ENCODE assay signal across 26 cellular contexts in genomic region chr7:30859940-30860623, GRCh38. TPM values are rescaled to one million over a fixed set of nuclear protein-coding genes. Genes with fewer than 3 reads are reported as not detected.
DNase-seq lines count a peak whose midpoint lies in the region; ATAC-seq, FAIRE-seq and TF ChIP-seq lines count a peak whose summit lies in the region.
"Had no signal": no experiment of that assay in that cellular context is flagged by ENCODE, and none has a peak within 500 bp of the region (broad histone marks: within the 10 kb centered on the region; RNA-seq: fewer than 3 reads in every experiment).

No MANE protein-coding gene starts in this region.

- H3K18ac ChIP-seq in mesenchymal stem cell (ENCODE audit: low read depth in 1 of 2, low read length in 2 of 2): no peak overlapping the region

- BruUV-seq in PC-3 (replicated peaks; lab: Mats Ljungman, UMichigan): no TSS peak

- H2BK5ac ChIP-seq in mesenchymal stem cell (ENCODE audit: low read depth, low read length, poor library complexity, severe bottlenecking): no peak overlapping the region

- H2AK5ac ChIP-seq in mesenchymal stem cell (ENCODE audit: low read length, severe bottlenecking): no peak overlapping the region

- no peaks in the 10 kb centered on the region for H3K27me3 Mint-ChIP-seq in chondrocyte (ENCODE audit: low read depth)
- H3K27me3 Mint-ChIP-seq: activated naive CD4-positive, alpha-beta T cell treated with anti-CD3 and anti-CD28 coated beads, Interleukin-2, amount 50 U/mL, for 24 hours; central memory CD8-positive, alpha-beta T cell had no signal

- H2BK120ac ChIP-seq in mesenchymal stem cell (ENCODE audit: low read depth, low read length): no peak overlapping the region

- H3F3A ChIP-seq in PC-3 (ENCODE audit: low read length, unreplicated experiment): no peaks in the 10 kb centered on the region

- no peaks in the 10 kb centered on the region for H4K20me1 ChIP-seq in PC-3 (ENCODE audit: low read length)

- H3K27me3 ChIP-seq in right cardiac atrium (ENCODE audit: control insufficient read depth, insufficient read depth) (no peaks in the 10 kb centered on the region), PC-3 (ENCODE audit: low read length) (no peaks in the 10 kb centered on the region), small intestine (ENCODE audit: control insufficient read depth in 2 of 2, insufficient read depth in 2 of 2, low read length in 2 of 2) (no peaks in the 10 kb centered on the region), mesenchymal stem cell (ENCODE audit: control insufficient read depth in 1 of 2, insufficient read depth in 1 of 2, low read length in 2 of 2) (no peaks in the 10 kb centered on the region)
- H3K27me3 ChIP-seq: dorsolateral prefrontal cortex, right lobe of liver had no signal

- H4K91ac ChIP-seq in mesenchymal stem cell (ENCODE audit: low read length): no peak overlapping the region

- H4K8ac ChIP-seq in mesenchymal stem cell (ENCODE audit: low read length): no peak overlapping the region

- H3K23ac ChIP-seq in mesenchymal stem cell (ENCODE audit: low read length in 2 of 2): no peak overlapping the region

- intact Hi-C loops in right cardiac atrium (cut with DNase I): no loop called here
- intact Hi-C loops in cardiac septum (cut with DNase I): no loop called here
- intact Hi-C loops in PC-3 (cut with micrococcal nuclease): no loop called here

- POLR2A ChIA-PET in PC-3 (lab: Charles Lee; ENCODE audit: unreplicated experiment): no interaction called here

- no peak overlapping the region for H3K4me3 Mint-ChIP-seq in chondrocyte (ENCODE audit: unreplicated experiment)
- H3K4me3 Mint-ChIP-seq: activated naive CD4-positive, alpha-beta T cell treated with anti-CD3 and anti-CD28 coated beads, Interleukin-2, amount 50 U/mL, for 24 hours; central memory CD8-positive, alpha-beta T cell; HFFc6 had no signal

- peaks cover 12% of the 10 kb centered on the region for H3K4me1 Mint-ChIP-seq in chondrocyte (ENCODE audit: low read depth)
- H3K4me1 Mint-ChIP-seq: activated naive CD4-positive, alpha-beta T cell treated with anti-CD3 and anti-CD28 coated beads, Interleukin-2, amount 50 U/mL, for 24 hours; central memory CD8-positive, alpha-beta T cell had no signal

- H3K79me1 ChIP-seq in mesenchymal stem cell (replicated peaks; ENCODE audit: low read length, poor library complexity, severe bottlenecking): peaks cover 4% of the 10 kb centered on the region

- H3K4me3 ChIP-seq in right cardiac atrium (ENCODE audit: low read length) (no peak overlapping the region), PC-3 (ENCODE audit: low read length) (no peak overlapping the region), small intestine (ENCODE audit: low read depth in 1 of 2, low read length in 2 of 2) (no peak overlapping the region), mesenchymal stem cell (ENCODE audit: insufficient read depth in 1 of 2, low read depth in 1 of 2, low read length in 2 of 2) (no peak overlapping the region)
- H3K4me3 ChIP-seq: dorsolateral prefrontal cortex, right lobe of liver had no signal

- no peak for ATAC-seq in right cardiac atrium
- ATAC-seq in PC-3: peak; percentile 27; the same call in 1 of the 2 replicates
- no peak for ATAC-seq in GM18870 (IDR thresholded peaks at IDR 0.05; ENCODE audit: unreplicated experiment)

- no peak overlapping the region for H3K14ac ChIP-seq in mesenchymal stem cell (ENCODE audit: low read length in 2 of 2)

- H2BK15ac ChIP-seq in mesenchymal stem cell (ENCODE audit: low read depth, poor library complexity, severe bottlenecking): no peak overlapping the region

- no peaks in the 10 kb centered on the region for H3K79me2 ChIP-seq in PC-3 (ENCODE audit: low read length)

- H3K9me3 Mint-ChIP-seq in chondrocyte (ENCODE audit: low read depth): no peaks in the 10 kb centered on the region
- H3K9me3 Mint-ChIP-seq: activated naive CD4-positive, alpha-beta T cell treated with anti-CD3 and anti-CD28 coated beads, Interleukin-2, amount 50 U/mL, for 24 hours; central memory CD8-positive, alpha-beta T cell; HFFc6 had no signal

- no peak overlapping the region for H2BK12ac ChIP-seq in mesenchymal stem cell (ENCODE audit: low read length in 2 of 2)

- FAIRE-seq in small intestine (lab: Jason Lieb, UNC): no peak
- FAIRE-seq: D721Med, endothelial cell of umbilical vein, G401.6 had no signal

- H3K4me1 ChIP-seq in right cardiac atrium (ENCODE audit: control insufficient read depth, insufficient read depth, low read length) (peaks cover 5% of the 10 kb centered on the region), PC-3 (ENCODE audit: insufficient read depth, low read length) (no peaks in the 10 kb centered on the region), small intestine (ENCODE audit: control insufficient read depth in 2 of 2, insufficient read depth in 1 of 2, low read depth in 1 of 2, low read length in 1 of 2) (no peaks in the 10 kb centered on the region), mesenchymal stem cell (ENCODE audit: control insufficient read depth, insufficient read depth, low read depth, low read length) (peaks cover 12% of the 10 kb centered on the region)
- H3K4me1 ChIP-seq: right lobe of liver had no signal

- TF ChIP-seq CTCF in PC-3 (conservative IDR thresholded peaks at IDR 0.05; ENCODE audit: low read depth, low read length): no peak
- TF ChIP-seq CTCF in chondrocyte (IDR thresholded peaks at IDR 0.05): no peak

- H3K9ac ChIP-seq in PC-3 (ENCODE audit: low read length) (no peak overlapping the region), mesenchymal stem cell (ENCODE audit: low read length) (no peak overlapping the region)

- H3K9me3 ChIP-seq in right cardiac atrium (ENCODE audit: control insufficient read depth, low read length): no peaks in the 10 kb centered on the region
- H3K9me3 ChIP-seq in PC-3 (ENCODE audit: low read length): no peaks in the 10 kb centered on the region
- no peaks in the 10 kb centered on the region for H3K9me3 ChIP-seq in small intestine (ENCODE audit: control insufficient read depth, low read depth)
- H3K9me3 ChIP-seq in mesenchymal stem cell (ENCODE audit: control insufficient read depth, low read length): no peaks in the 10 kb centered on the region
- H3K9me3 ChIP-seq: right lobe of liver had no signal

- H3K36me3 ChIP-seq in PC-3 (ENCODE audit: low read depth, low read length) (no peaks in the 10 kb centered on the region), small intestine (ENCODE audit: control insufficient read depth in 2 of 2, insufficient read depth in 2 of 2, low read length in 2 of 2) (no peaks in the 10 kb centered on the region), mesenchymal stem cell (ENCODE audit: control insufficient read depth in 1 of 2, insufficient read depth in 2 of 2, low read depth in 1 of 2, low read length in 2 of 2) (peaks cover 68 to 71% of the 10 kb centered on the region in 2 experiments)
- H3K36me3 ChIP-seq: right lobe of liver had no signal

- CTCF ChIA-PET in PC-3 (lab: Charles Lee): no interaction called here

- no peak overlapping the region for H3K4ac ChIP-seq in mesenchymal stem cell (ENCODE audit: low read depth in 1 of 2, low read length in 2 of 2)

- H2AFZ ChIP-seq in PC-3 (ENCODE audit: low read length) (no peak overlapping the region), mesenchymal stem cell (ENCODE audit: low read depth, low read length) (no peak overlapping the region)

- H3K36me3 Mint-ChIP-seq in chondrocyte (ENCODE audit: low read depth): peaks cover 19% of the 10 kb centered on the region

- H3K9me2 ChIP-seq in PC-3 (replicated peaks; ENCODE audit: low read length): no peaks in the 10 kb centered on the region

- peak in 2 of 3 donors; percentile 16 to 29 for DNase-seq in right cardiac atrium
- no peak for DNase-seq in cardiac septum (ENCODE audit: low spot score)
- peak; percentile 19 for DNase-seq in PC-3
- DNase-seq in left kidney (ENCODE audit: low read depth, low spot score): peak; percentile 53
- DNase-seq in small intestine: peak; percentile 52
- DNase-seq in mesenchymal stem cell: no peak
- no peak for DNase-seq in chondrocyte (ENCODE audit: low spot score)
- DNase-seq: ACHN; dorsolateral prefrontal cortex; glutamatergic neuron; HFFc6; mammary epithelial cell; NCI-H1436; NCI-H82; OCI-M1; right lobe of liver; SHP77; stimulated activated naive CD4-positive, alpha-beta T cell treated with Interleukin-2 at 50 U/mL for 16 hours; T-helper 9 cell had no signal

- H3K27ac ChIP-seq in right cardiac atrium (ENCODE audit: low read length) (no peak overlapping the region), PC-3 (ENCODE audit: low read length) (no peak overlapping the region), small intestine (ENCODE audit: low read depth in 1 of 2, low read length in 1 of 2) (no peak overlapping the region), mesenchymal stem cell (ENCODE audit: low read length, poor library complexity, severe bottlenecking) (no peak overlapping the region)
- H3K27ac ChIP-seq: C4-2B, dorsolateral prefrontal cortex, right lobe of liver had no signal

- H3K4me2 ChIP-seq in PC-3 (ENCODE audit: low read length): no peak overlapping the region
- H3K4me2 ChIP-seq in mesenchymal stem cell (ENCODE audit: low read length, poor library complexity, severe bottlenecking): no peak overlapping the region

- no peak overlapping the region for H3K27ac Mint-ChIP-seq in chondrocyte (ENCODE audit: unreplicated experiment)
- H3K27ac Mint-ChIP-seq: activated naive CD4-positive, alpha-beta T cell treated with anti-CD3 and anti-CD28 coated beads, Interleukin-2, amount 50 U/mL, for 24 hours; HFFc6 had no signal

- WGBS in right cardiac atrium: 90% methylated on average over 15 of the region's 15 CpGs
- 65 to 84% (median 72%) methylated on average over 15 of the region's 15 CpGs for WGBS in small intestine, 3 donors
- WGBS in mesenchymal stem cell: 90% methylated on average over 15 of the region's 15 CpGs

RNA-seq across cellular contexts. Expression of gene AQP1, which starts 51.6 kb away (rescaled TPM):
- total RNA-seq in right cardiac atrium (100 to 1,000 TPM; 187 to 254 (median 222) TPM), cardiac septum (155 TPM), PC-3 (2014; rRNA removed) (0.81 and 1.2 TPM in 2 replicates), chondrocyte (3.9 to 18.6 TPM (median 18.0 TPM) in 3 replicates)
- polyA plus RNA-seq in right cardiac atrium (216 TPM), small intestine (100 to 1,000 TPM in 1 of 3 donors, 10 to 100 TPM in 2; 17.8 to 175 (median 19.9) TPM)
- polyA plus RNA-seq in mesenchymal stem cell (2013, experiment 1 of 2): 1.0 TPM
- polyA plus RNA-seq in mesenchymal stem cell (2013, experiment 2 of 2): 0.86 TPM

Comparison
In these comparisons a context has a peak if more than half of its experiments do, and no peak if none do; other contexts are left out.
1. DNase-seq: peak in right cardiac atrium (2 of 3), PC-3 (single experiment), left kidney (single experiment) and small intestine (single experiment); none in cardiac septum (single experiment), mesenchymal stem cell (single experiment) and chondrocyte (single experiment).